In the genomic region with DNA sequence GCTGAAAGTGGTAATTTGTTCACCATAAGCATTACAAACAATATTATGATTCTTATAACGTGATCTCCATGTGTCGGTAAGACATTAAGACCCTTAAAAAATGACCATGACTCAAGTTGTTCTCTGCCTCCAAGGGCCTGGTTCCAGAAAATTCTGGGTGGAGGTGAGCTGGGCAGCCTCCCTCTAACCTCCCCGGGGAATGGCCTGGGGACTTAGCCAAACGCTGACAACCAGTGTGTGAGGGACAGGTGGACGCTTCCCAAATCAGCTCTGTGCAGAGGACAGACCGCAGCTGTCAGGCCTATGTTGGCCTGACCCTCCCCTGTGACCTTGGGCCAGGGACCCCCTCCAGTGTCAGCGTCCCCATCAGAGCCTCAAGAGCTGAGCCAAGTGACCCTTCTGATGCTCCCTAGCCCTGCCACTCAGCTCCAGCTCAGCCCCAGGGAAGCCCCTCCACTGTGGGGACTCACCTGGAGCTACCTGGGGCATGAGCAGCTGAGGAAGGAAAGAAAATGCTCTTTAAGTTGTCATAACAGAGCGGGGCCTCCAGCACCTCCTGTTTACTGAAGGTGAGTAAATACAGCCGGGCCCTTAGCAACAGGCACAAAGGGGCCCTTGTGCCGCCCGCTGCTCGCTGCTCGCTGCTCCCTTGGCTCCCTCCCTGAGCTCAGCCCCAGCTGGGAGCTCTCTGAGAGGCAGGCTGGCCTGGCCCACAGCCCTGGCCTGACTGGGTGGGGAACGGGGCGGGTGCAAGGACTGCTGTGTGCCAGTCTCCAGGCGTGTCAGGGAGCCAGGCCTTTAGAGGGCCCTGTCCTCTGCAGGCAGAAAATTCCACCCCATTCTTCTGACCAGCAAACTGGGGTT, we compare ENCODE assay signal across 8 cellular contexts.
A peak's percentile ranks its signal among the peaks of the same experiment; 100 is the strongest.
DNase-seq lines count a peak whose midpoint lies in the region; ATAC-seq and TF ChIP-seq lines count a peak whose summit lies in the region.

No MANE protein-coding gene starts in this region.

- no peaks in the 10 kb centered on the region for H3K36me3 ChIP-seq in ascending aorta
- H3K36me3 ChIP-seq in tibial nerve = no peaks in the 10 kb centered on the region

- TF ChIP-seq EP300 in tibial nerve (IDR thresholded peaks at IDR 0.05) = peak; percentile 55 to 67

- ATAC-seq in GM19467 (IDR thresholded peaks at IDR 0.05; ENCODE audit: unreplicated experiment) = no peak
- ATAC-seq in HG02870 (IDR thresholded peaks at IDR 0.05; ENCODE audit: unreplicated experiment) = no peak
- ATAC-seq in GM21381 (IDR thresholded peaks at IDR 0.05; ENCODE audit: unreplicated experiment) = no peak

- H3K27me3 ChIP-seq in ascending aorta (no peaks in the 10 kb centered on the region), layer of hippocampus (ENCODE audit: control insufficient read depth, insufficient read depth, low read length) (no peaks in the 10 kb centered on the region), tibial nerve (peaks cover 0 to 9% of the 10 kb centered on the region in 2 donors)

- H3K27ac ChIP-seq in ascending aorta = peak overlapping the region; percentile 8 to 50
- H3K27ac ChIP-seq in layer of hippocampus (ENCODE audit: low read depth, low read length) = peak overlapping the region; percentile 100
- H3K27ac ChIP-seq in tibial nerve = peak overlapping the region in 3 of 4 donors; percentile 45 to 80 (median 60)

- no peak overlapping the region for H3K4me3 ChIP-seq in ascending aorta
- no peak overlapping the region for H3K4me3 ChIP-seq in tibial nerve

- intact Hi-C loops in ascending aorta (cut with DNase I) = no loop called here

- no peaks in the 10 kb centered on the region for H3K9me3 ChIP-seq in ascending aorta
- H3K9me3 ChIP-seq in tibial nerve = no peaks in the 10 kb centered on the region

- H3K4me1 ChIP-seq in ascending aorta (peaks cover 3 to 11% of the 10 kb centered on the region in 2 donors), tibial nerve (peaks cover 0 to 31% (median 10%) of the 10 kb centered on the region in 4 donors)

- WGBS in tibial nerve, 2 donors = 39 to 40% methylated on average over 9 to 14 of the region's 16 CpGs

- DNase-seq in NCI-H146 (lab: John Stamatoyannopoulos, UW) (peak; percentile 100), ascending aorta (ENCODE audit: low spot score in 2 of 2) (peak; percentile 19 to 78), tibial nerve (ENCODE audit: low spot score in 2 of 2) (peak in 1 of 2 donors; percentile 47), GF-D8 (lab: John Stamatoyannopoulos, UW) (no peak)

- TF ChIP-seq CTCF in ascending aorta (IDR thresholded peaks at IDR 0.05) = no peak
- peak in 1 of 5 experiments; percentile 23 for TF ChIP-seq CTCF in tibial nerve (IDR thresholded peaks at IDR 0.05)

- TF ChIP-seq POLR2A in tibial nerve (IDR thresholded peaks at IDR 0.05) = peak in 1 of 2 donors; percentile 19

Comparison
In these comparisons a context has a peak if more than half of its experiments do, and no peak if none do; other contexts are left out.
1. H3K27ac ChIP-seq: peak in every context shown above with its lines; median percentile 100 in layer of hippocampus; 60 in tibial nerve; 29 in ascending aorta.